7 cellular contexts compared by ENCODE assay signal in genomic region chr2:65257866-65258265, GRCh38. TPM values are rescaled to one million over a fixed set of nuclear protein-coding genes. Genes with fewer than 3 reads are reported as not detected.
DNase-seq lines count a peak whose midpoint lies in the region; ATAC-seq, FAIRE-seq and TF ChIP-seq lines count a peak whose summit lies in the region.
"Not testable (repeated sequence)": the region's sequence is repeated elsewhere in the genome, so short reads cannot be mapped to it uniquely, and the experiment has no call there.

No MANE protein-coding gene starts in this region.

- TF ChIP-seq RAD21 in GM12878 (IDR thresholded peaks at IDR 0.05; ENCODE audit: insufficient read depth, low read depth, low read length): not testable (repeated sequence)

- TF ChIP-seq CTCF in GM12878 (IDR thresholded peaks at IDR 0.05 in 2 of 3, conservative IDR thresholded peaks at IDR 0.05 in 1 of 3; ENCODE audit: control insufficient read depth in 2 of 3, extremely low read depth in 1 of 3, insufficient read depth in 1 of 3, low read depth in 3 of 3, low read length in 3 of 3); endothelial cell (IDR thresholded peaks at IDR 0.05; ENCODE audit: unreplicated experiment); natural killer cell (IDR thresholded peaks at IDR 0.05): not testable (repeated sequence)

- H3K4me1 Mint-ChIP-seq in CD4-positive, alpha-beta memory T cell: peaks cover 14 to 31% (median 23%) of the 10 kb centered on the region in 4 donors
- peaks cover 15% of the 10 kb centered on the region for H3K4me1 Mint-ChIP-seq in activated CD4-positive, alpha-beta T cell treated with anti-CD3 and anti-CD28 coated beads, Interleukin-2, amount 10 ng/mL, durations not matched to agents 24 days and 14 days
- not testable (repeated sequence) for H3K4me1 Mint-ChIP-seq in activated naive CD4-positive, alpha-beta T cell treated with anti-CD3 and anti-CD28 coated beads, Interleukin-2, amount 10 ng/mL, durations not matched to agents 7 days and 5 days; endothelial cell (ENCODE audit: unreplicated experiment)
- peaks cover 17 to 26% of the 10 kb centered on the region in 2 donors for H3K4me1 Mint-ChIP-seq in natural killer cell

- POLR2A ChIA-PET in CD4-positive, alpha-beta memory T cell (lab: Charles Lee; ENCODE audit: partially characterized antibody): interaction anchor here (1.8 kb wide), 1 partner anchor 30 kb away, joined by 4 read pairs; the partner anchor contains the start of gene ACTR2
- POLR2A ChIA-PET in GM12878 (lab: Charles Lee): not testable (repeated sequence)

- H3K9me3 ChIP-seq in CD4-positive, alpha-beta memory T cell (ENCODE audit: control insufficient read depth in 1 of 2, low read length in 2 of 2); SK-N-MC (ENCODE audit: low read depth, low read length); GM12878 (replicated peaks; ENCODE audit: control insufficient read depth, insufficient read depth, low read length): not testable (repeated sequence)

- CTCF ChIA-PET in CD4-positive, alpha-beta memory T cell (lab: Charles Lee; ENCODE audit: partially characterized antibody); activated naive CD4-positive, alpha-beta T cell treated with anti-CD3 and anti-CD28 coated beads, Interleukin-2, amount 10 ng/mL, durations not matched to agents 7 days and 5 days (lab: Charles Lee); GM12878 (lab: Yijun Ruan, JAX): not testable (repeated sequence)

- FAIRE-seq in GM12878 (lab: Jason Lieb, UNC): not testable (repeated sequence)

- not testable (repeated sequence) for H3K4me3 Mint-ChIP-seq in CD4-positive, alpha-beta memory T cell; activated CD4-positive, alpha-beta T cell treated with anti-CD3 and anti-CD28 coated beads, Interleukin-2, amount 10 ng/mL, durations not matched to agents 24 days and 14 days; activated naive CD4-positive, alpha-beta T cell treated with anti-CD3 and anti-CD28 coated beads, Interleukin-2, amount 10 ng/mL, durations not matched to agents 7 days and 5 days; endothelial cell (ENCODE audit: unreplicated experiment); natural killer cell

- H3K36me3 ChIP-seq in CD4-positive, alpha-beta memory T cell (ENCODE audit: insufficient read depth, low read length): peaks cover 37% of the 10 kb centered on the region
- H3K36me3 ChIP-seq in SK-N-MC (ENCODE audit: insufficient read depth, low read length) (peaks cover 43% of the 10 kb centered on the region), GM12878 (ENCODE audit: control insufficient read depth in 2 of 2, insufficient read depth in 2 of 2, low read length in 1 of 2) (peaks cover 4 to 28% of the 10 kb centered on the region in 2 experiments; a peak in 3 of 4 replicates)

- H2AFZ ChIP-seq in GM12878 (ENCODE audit: control insufficient read depth, low read depth, low read length): not testable (repeated sequence)

- in situ Hi-C loops in GM12878 (cut with MboI): not testable (repeated sequence)

- not testable (repeated sequence) for ATAC-seq in GM12878, natural killer cell

- not testable (repeated sequence) for H3K27me3 ChIP-seq in CD4-positive, alpha-beta memory T cell (ENCODE audit: insufficient read depth, low read length); GM12878 (replicated peaks in 1 of 2; ENCODE audit: control insufficient read depth in 2 of 2, insufficient read depth in 2 of 2, low read length in 1 of 2)

- not testable (repeated sequence) for H3K4me1 ChIP-seq in CD4-positive, alpha-beta memory T cell (ENCODE audit: insufficient read depth, low read length); GM12878 (ENCODE audit: control insufficient read depth, insufficient read depth, low read length)

- H3K4me2 ChIP-seq in GM12878 (ENCODE audit: control insufficient read depth, insufficient read depth): not testable (repeated sequence)

- not testable (repeated sequence) for TF ChIP-seq POLR2A in GM12878 (IDR thresholded peaks at IDR 0.05; ENCODE audit: low read depth, low read length)

- intact Hi-C loops in CD4-positive, alpha-beta memory T cell (cut with micrococcal nuclease); activated CD4-positive, alpha-beta T cell treated with anti-CD3 and anti-CD28 coated beads, Interleukin-2, amount 10 ng/mL, durations not matched to agents 24 days and 14 days (cut with micrococcal nuclease); GM12878 (cut with micrococcal nuclease; ENCODE audit: unreplicated experiment); natural killer cell (cut with micrococcal nuclease): not testable (repeated sequence)

- BruUV-seq in GM12878 (replicated peaks; lab: Mats Ljungman, UMichigan): TSS peak; percentile 9

- not testable (repeated sequence) for H3K79me2 ChIP-seq in GM12878 (ENCODE audit: control insufficient read depth, insufficient read depth, low read length)

- H3K4me3 ChIP-seq in CD4-positive, alpha-beta memory T cell (ENCODE audit: low read length in 2 of 2); SK-N-MC; GM12878: not testable (repeated sequence)

- not testable (repeated sequence) for DNase-seq in CD4-positive, alpha-beta memory T cell; SK-N-MC (ENCODE audit: low read depth, low spot score); activated naive CD4-positive, alpha-beta T cell treated with anti-CD3 and anti-CD28 coated beads, Interleukin-2, amount 10 ng/mL, durations not matched to agents 7 days and 5 days; GM12878 (ENCODE audit: low read depth, low spot score); endothelial cell (ENCODE audit: low spot score); natural killer cell
- DNase-seq in activated CD4-positive, alpha-beta T cell treated with anti-CD3 and anti-CD28 coated beads, Interleukin-2, amount 10 ng/mL, durations not matched to agents 24 days and 14 days: peak; percentile 10

- H3K9ac ChIP-seq in SK-N-MC (ENCODE audit: insufficient read length); GM12878 (ENCODE audit: control insufficient read depth, insufficient read depth, low read length): not testable (repeated sequence)

- not testable (repeated sequence) for H3K9me3 Mint-ChIP-seq in CD4-positive, alpha-beta memory T cell; activated CD4-positive, alpha-beta T cell treated with anti-CD3 and anti-CD28 coated beads, Interleukin-2, amount 10 ng/mL, durations not matched to agents 24 days and 14 days; activated naive CD4-positive, alpha-beta T cell treated with anti-CD3 and anti-CD28 coated beads, Interleukin-2, amount 10 ng/mL, durations not matched to agents 7 days and 5 days; endothelial cell (ENCODE audit: unreplicated experiment); natural killer cell

- not testable (repeated sequence) for H3K27me3 Mint-ChIP-seq in CD4-positive, alpha-beta memory T cell; activated CD4-positive, alpha-beta T cell treated with anti-CD3 and anti-CD28 coated beads, Interleukin-2, amount 10 ng/mL, durations not matched to agents 24 days and 14 days; activated naive CD4-positive, alpha-beta T cell treated with anti-CD3 and anti-CD28 coated beads, Interleukin-2, amount 10 ng/mL, durations not matched to agents 7 days and 5 days; endothelial cell (ENCODE audit: unreplicated experiment); natural killer cell (ENCODE audit: low read depth in 2 of 2)

- TF ChIP-seq EP300 in GM12878 (IDR thresholded peaks at IDR 0.05; ENCODE audit: borderline replicate concordance in 1 of 2, control insufficient read depth in 1 of 2, low read depth in 2 of 2, low read length in 2 of 2): not testable (repeated sequence)

- peak overlapping the region in 4 of 7 donors; percentile 37 to 75 (median 44) for H3K27ac Mint-ChIP-seq in CD4-positive, alpha-beta memory T cell
- peak overlapping the region; percentile 17 for H3K27ac Mint-ChIP-seq in activated CD4-positive, alpha-beta T cell treated with anti-CD3 and anti-CD28 coated beads, Interleukin-2, amount 10 ng/mL, durations not matched to agents 24 days and 14 days
- H3K27ac Mint-ChIP-seq in activated naive CD4-positive, alpha-beta T cell treated with anti-CD3 and anti-CD28 coated beads, Interleukin-2, amount 10 ng/mL, durations not matched to agents 7 days and 5 days: peak overlapping the region; percentile 3
- H3K27ac Mint-ChIP-seq in endothelial cell (ENCODE audit: unreplicated experiment) (peak overlapping the region; percentile 38), natural killer cell (peak overlapping the region; percentile 47 to 55)

- H3K27ac ChIP-seq in CD4-positive, alpha-beta memory T cell (ENCODE audit: low read depth, low read length); GM12878 (ENCODE audit: control insufficient read depth, insufficient read depth): not testable (repeated sequence)
- 0 out of 2 replicates have a peak overlapping the region, but pooled peaks have one; percentile 42 for H3K27ac ChIP-seq in SK-N-MC

- RAD21 ChIA-PET in GM12878 (lab: Charles Lee; ENCODE audit: unreplicated experiment): not testable (repeated sequence)

- peaks cover 21 to 67% of the 10 kb centered on the region in 2 donors for H3K36me3 Mint-ChIP-seq in CD4-positive, alpha-beta memory T cell
- peaks cover 46% of the 10 kb centered on the region for H3K36me3 Mint-ChIP-seq in activated CD4-positive, alpha-beta T cell treated with anti-CD3 and anti-CD28 coated beads, Interleukin-2, amount 10 ng/mL, durations not matched to agents 24 days and 14 days (ENCODE audit: low read depth)
- H3K36me3 Mint-ChIP-seq in activated naive CD4-positive, alpha-beta T cell treated with anti-CD3 and anti-CD28 coated beads, Interleukin-2, amount 10 ng/mL, durations not matched to agents 7 days and 5 days: peaks cover 34% of the 10 kb centered on the region
- H3K36me3 Mint-ChIP-seq in endothelial cell (ENCODE audit: low read depth, unreplicated experiment); natural killer cell: not testable (repeated sequence)

- SMC1A ChIA-PET in GM12878 (lab: Charles Lee; ENCODE audit: uncharacterized antibody, unreplicated experiment): interaction anchor here (0.9 kb wide), 1 partner anchor 149 kb away, joined by 3 read pairs; no protein-coding TSS in a partner anchor

- H4K20me1 ChIP-seq in GM12878 (ENCODE audit: control insufficient read depth, insufficient read depth): not testable (repeated sequence)

RNA-seq across cellular contexts. Expression of gene ACTR2, which starts 30.2 kb away (rescaled TPM):
- total RNA-seq in CD4-positive, alpha-beta memory T cell: 100 to 1,000 TPM; 298 to 312 TPM
- polyA plus RNA-seq in CD4-positive, alpha-beta memory T cell: 100 to 1,000 TPM; 289 to 292 TPM
- total RNA-seq in activated CD4-positive, alpha-beta T cell treated with anti-CD3 and anti-CD28 coated beads, Interleukin-2, amount 10 ng/mL, durations not matched to agents 24 days and 14 days: 298 TPM in 2 replicates
- total RNA-seq in GM12878 (2013; cell fraction: nucleolus; rRNA removed): 23.1 and 26.9 TPM in 2 replicates
- total RNA-seq in GM12878 (2014; rRNA removed) (125 and 138 TPM in 2 replicates), GM12878 (2014; rRNA removed; fragmentation: Illumina TruSeq; extraction: Trizol) (165 and 167 TPM in 2 replicates), GM12878 (2021) (401 and 407 TPM in 2 replicates), endothelial cell (ENCODE audit: unreplicated experiment) (389 TPM), natural killer cell (100 to 1,000 TPM; 346 to 404 (median 403) TPM)
- polyA plus RNA-seq in GM12878 (2011; ENCODE audit: low read depth): 127 TPM
- polyA plus RNA-seq in GM12878 (2011; rRNA removed) (212 and 307 TPM in 2 replicates), GM12878 (2014; fragmentation: Illumina TruSeq; extraction: Trizol) (362 and 487 TPM in 2 replicates), GM12878 (2014; fragmentation: Nextera tagmentation; extraction: Ambion mirVana) (100 to 1,000 TPM in 1 of 2 experiments, 10 to 100 TPM in 1; 94.2 to 124 TPM), GM12878 (2014; rRNA removed) (165 and 196 TPM in 2 replicates), GM12878 (2016; fragmentation: Nextera tagmentation; extraction: Ambion mirVana) (100 to 1,000 TPM; 193 to 219 TPM)
- 66.9 and 108 TPM in 2 replicates for polyA plus RNA-seq in GM12878 (2011; cell fraction: cytosol; rRNA removed)
- 26.9 and 38.5 TPM in 2 replicates for polyA plus RNA-seq in GM12878 (2011; cell fraction: nucleus; rRNA removed)
- polyA plus RNA-seq in GM12878 (2012): 188 and 194 TPM in 2 replicates
- polyA minus RNA-seq in GM12878 (2011; rRNA and poly(A)+ RNA removed): 87.5 and 146 TPM in 2 replicates
- polyA minus RNA-seq in GM12878 (2011; cell fraction: cytosol; rRNA and poly(A)+ RNA removed): 81.4 and 92.7 TPM in 2 replicates
- 13.7 and 20.6 TPM in 2 replicates for polyA minus RNA-seq in GM12878 (2011; cell fraction: nucleus; rRNA and poly(A)+ RNA removed)
